Comparison of ENCODE assay signal across 30 cellular contexts in the genomic region with DNA sequence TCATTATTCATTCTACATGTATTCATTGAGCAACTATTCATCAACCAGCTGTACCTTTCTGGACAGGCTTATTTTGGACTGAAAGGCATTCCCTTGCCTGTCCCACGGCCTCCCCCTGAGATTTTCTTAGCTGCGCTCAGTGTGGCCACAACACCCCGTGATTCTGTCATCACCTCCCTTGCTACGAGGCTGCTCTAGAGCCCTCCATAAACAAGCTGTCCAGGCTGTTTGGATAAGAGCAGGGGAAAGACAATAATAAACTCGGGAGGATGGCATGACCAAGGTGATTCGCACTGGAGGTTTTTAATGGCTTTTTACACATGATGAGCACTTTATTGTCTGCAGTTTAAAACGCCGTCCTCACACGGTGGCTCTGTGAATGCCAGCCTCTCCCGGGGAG.
A peak's percentile ranks its signal among the peaks of the same experiment; 100 is the strongest.
DNase-seq lines count a peak whose midpoint lies in the region; ATAC-seq and TF ChIP-seq lines count a peak whose summit lies in the region.
"Had no signal": no experiment of that assay in that cellular context is flagged by ENCODE, and none has a peak within 500 bp of the region (broad histone marks: within the 10 kb centered on the region; RNA-seq: fewer than 3 reads in every experiment).

No MANE protein-coding gene starts in this region.

- H4K20me1 ChIP-seq in GM23338 (replicated peaks; ENCODE audit: insufficient read depth): no peaks in the 10 kb centered on the region; the same call in 1 of the 2 replicates

- H3K4me1 ChIP-seq in GM23338 (ENCODE audit: insufficient read depth) (peaks cover 60% of the 10 kb centered on the region), left ventricle myocardium inferior (peaks cover 65% of the 10 kb centered on the region)
- H3K4me1 ChIP-seq: BE2C had no signal

- no peaks in the 10 kb centered on the region for H3K9me3 Mint-ChIP-seq in GM23338
- H3K9me3 Mint-ChIP-seq in progenitor cell of endocrine pancreas (ENCODE audit: low read depth): no peaks in the 10 kb centered on the region
- no peaks in the 10 kb centered on the region for H3K9me3 Mint-ChIP-seq in nephron progenitor cell
- H3K9me3 Mint-ChIP-seq: activated naive CD8-positive, alpha-beta T cell treated with anti-CD3 and anti-CD28 coated beads for 36 hours; CD8-positive, alpha-beta T cell had no signal

- H3K27me3 ChIP-seq in GM23338 (ENCODE audit: insufficient read depth) (no peaks in the 10 kb centered on the region), left ventricle myocardium inferior (ENCODE audit: low read depth) (no peaks in the 10 kb centered on the region)
- H3K27me3 ChIP-seq: BE2C, pancreas, Peyer's patch, transverse colon had no signal

- no peak for TF ChIP-seq CTCF in GM23338 (conservative IDR thresholded peaks at IDR 0.05; ENCODE audit: low read depth in 2 of 2)
- TF ChIP-seq CTCF in left ventricle myocardium inferior (IDR thresholded peaks at IDR 0.05; ENCODE audit: borderline replicate concordance): no peak
- no peak for TF ChIP-seq CTCF in progenitor cell of endocrine pancreas (IDR thresholded peaks at IDR 0.05; ENCODE audit: unreplicated experiment)
- TF ChIP-seq CTCF in nephron progenitor cell (IDR thresholded peaks at IDR 0.05): no peak

- peak overlapping the region; percentile 65 for H3K4me2 ChIP-seq in GM23338

- peak; percentile 6; the same call in 2 of the 3 replicates for ATAC-seq in GM23338
- no peak for ATAC-seq in GM18519 (IDR thresholded peaks at IDR 0.05; ENCODE audit: low FRiP score, unreplicated experiment)
- ATAC-seq: CD8-positive, alpha-beta T cell; HCT116 had no signal

- H3K4me3 Mint-ChIP-seq in GM23338 (no peak overlapping the region; the same call in 2 of the 3 replicates), progenitor cell of endocrine pancreas (ENCODE audit: low read depth) (no peak overlapping the region), nephron progenitor cell (no peak overlapping the region)
- H3K4me3 Mint-ChIP-seq: CD8-positive, alpha-beta T cell had no signal

- DNase-seq in GM23338 (ENCODE audit: low spot score): no peak
- peak; percentile 21 for DNase-seq in cerebellar cortex (ENCODE audit: low spot score)
- no peak for DNase-seq in left ventricle myocardium inferior
- no peak for DNase-seq in progenitor cell of endocrine pancreas (ENCODE audit: low spot score, unreplicated experiment)
- no peak for DNase-seq in SHP77 (lab: John Stamatoyannopoulos, UW)
- DNase-seq in NCI-H226: no peak
- no peak for DNase-seq in nephron progenitor cell
- DNase-seq: activated CD4-positive, alpha-beta T cell treated with anti-CD3 and anti-CD28 coated beads for 48 hours; activated CD8-positive, alpha-beta memory T cell treated with anti-CD3 and anti-CD28 coated beads for 24 hours; activated effector memory CD4-positive, alpha-beta T cell treated with Interleukin-2 at 50 U/mL for 16 hours; activated naive CD8-positive, alpha-beta T cell treated with anti-CD3 and anti-CD28 coated beads for 36 hours; activated T-cell treated with anti-CD3 and anti-CD28 coated beads, Interleukin-2, amount 50 U/mL, for 1 hour; anterior cingulate cortex; BE2C; CD8-positive, alpha-beta T cell; cortex of kidney; effector memory CD4-positive, alpha-beta T cell; glutamatergic neuron; Kasumi-1; NCI-H1436; NCI-H2081; NCI-H2227 treated with DMSO at 0.1 percent for 48 hours; NCI-H526 treated with DMSO at 0.1 percent for 48 hours; pancreas; Peyer's patch; SW 1271; transverse colon; WERI-Rb-1 had no signal

- intact Hi-C loops in left ventricle myocardium inferior (cut with micrococcal nuclease): no loop called here

- H3K27me3 Mint-ChIP-seq in GM23338 (ENCODE audit: insufficient read depth, low read depth, poor library complexity) (peaks cover 4% of the 10 kb centered on the region), progenitor cell of endocrine pancreas (no peaks in the 10 kb centered on the region), nephron progenitor cell (ENCODE audit: low read depth, poor library complexity) (peaks cover 11% of the 10 kb centered on the region)
- H3K27me3 Mint-ChIP-seq: activated naive CD8-positive, alpha-beta T cell treated with anti-CD3 and anti-CD28 coated beads for 36 hours had no signal

- H2AFZ ChIP-seq in GM23338: no peak overlapping the region

- H3K79me2 ChIP-seq in GM23338 (replicated peaks; ENCODE audit: insufficient read depth): peaks cover 98% of the 10 kb centered on the region

- H3K4me3 ChIP-seq in GM23338: no peak overlapping the region
- H3K4me3 ChIP-seq in left ventricle myocardium inferior: no peak overlapping the region
- H3K4me3 ChIP-seq: pancreas, Peyer's patch, transverse colon had no signal

- no peaks in the 10 kb centered on the region for H3K9me3 ChIP-seq in left ventricle myocardium inferior (replicated peaks)
- H3K9me3 ChIP-seq: BE2C, pancreas, Peyer's patch, transverse colon had no signal

- H3K4me1 Mint-ChIP-seq in GM23338 (peaks cover 91% of the 10 kb centered on the region), progenitor cell of endocrine pancreas (ENCODE audit: low read depth) (peaks cover 76% of the 10 kb centered on the region), nephron progenitor cell (peaks cover 55% of the 10 kb centered on the region)
- H3K4me1 Mint-ChIP-seq: activated naive CD8-positive, alpha-beta T cell treated with anti-CD3 and anti-CD28 coated beads for 36 hours had no signal

- H3K36me3 ChIP-seq in GM23338 (ENCODE audit: insufficient read depth) (no peaks in the 10 kb centered on the region), left ventricle myocardium inferior (no peaks in the 10 kb centered on the region)
- H3K36me3 ChIP-seq: BE2C, pancreas, Peyer's patch, transverse colon, WERI-Rb-1 had no signal

- peak overlapping the region; percentile 61; the same call in 1 of the 2 replicates for H3K27ac ChIP-seq in GM23338 (ENCODE audit: low read depth)
- peak overlapping the region; percentile 75 for H3K27ac ChIP-seq in left ventricle myocardium inferior (replicated peaks)
- H3K27ac ChIP-seq: pancreas, Peyer's patch, WERI-Rb-1 had no signal

- H3K27ac Mint-ChIP-seq in GM23338 (peak overlapping the region; percentile 63), progenitor cell of endocrine pancreas (peak overlapping the region; percentile 65), nephron progenitor cell (no peak overlapping the region)
- H3K27ac Mint-ChIP-seq: activated naive CD8-positive, alpha-beta T cell treated with anti-CD3 and anti-CD28 coated beads for 36 hours; CD8-positive, alpha-beta T cell had no signal

- H3K36me3 Mint-ChIP-seq in GM23338 (ENCODE audit: low read depth) (no peaks in the 10 kb centered on the region), progenitor cell of endocrine pancreas (ENCODE audit: insufficient read depth) (peaks cover 1% of the 10 kb centered on the region), nephron progenitor cell (ENCODE audit: low read depth) (no peaks in the 10 kb centered on the region)
- H3K36me3 Mint-ChIP-seq: activated naive CD8-positive, alpha-beta T cell treated with anti-CD3 and anti-CD28 coated beads for 36 hours; CD8-positive, alpha-beta T cell had no signal

- H3K9me2 ChIP-seq in GM23338 (ENCODE audit: insufficient read depth): no peaks in the 10 kb centered on the region

- H3F3A ChIP-seq in GM23338 (replicated peaks; ENCODE audit: low read depth): no peaks in the 10 kb centered on the region
